In the genomic region with DNA sequence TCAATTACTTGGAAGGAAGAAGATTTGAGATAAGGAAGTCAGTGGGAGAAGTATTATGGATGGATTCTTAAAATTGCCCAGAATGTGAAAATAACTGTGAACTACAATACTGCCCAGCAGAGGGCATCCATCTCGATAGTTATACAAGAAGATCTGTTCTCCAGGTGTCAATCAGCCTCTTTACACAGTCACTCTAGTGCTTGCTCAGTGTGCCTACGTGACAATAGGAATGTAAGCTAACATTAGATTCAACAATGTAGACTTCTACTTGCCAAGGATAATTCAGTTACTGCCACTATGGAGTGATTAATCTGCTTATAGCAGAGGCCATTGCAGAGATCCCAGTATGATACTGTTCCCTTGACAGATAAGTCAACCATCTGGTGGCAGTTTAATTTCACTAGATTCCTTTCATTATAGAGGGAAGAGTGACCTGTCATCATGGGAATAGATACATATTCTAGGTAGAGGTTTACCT, we compare ENCODE assay signal across 8 cellular contexts. TPM values are rescaled to one million over a fixed set of nuclear protein-coding genes. Genes with fewer than 3 reads are reported as not detected.
DNase-seq lines count a peak whose midpoint lies in the region; ATAC-seq and TF ChIP-seq lines count a peak whose summit lies in the region.

No MANE protein-coding gene starts in this region.

- H3K4me3 ChIP-seq in DND-41 (ENCODE audit: low read depth in 1 of 2, low read length in 2 of 2) = no peak overlapping the region
- no peak overlapping the region for H3K4me3 ChIP-seq in SK-N-MC
- no peak overlapping the region for H3K4me3 ChIP-seq in mucosa of descending colon

- no peaks in the 10 kb centered on the region for H3K79me2 ChIP-seq in DND-41 (ENCODE audit: insufficient read depth, low read length)

- intact Hi-C loops in mucosa of descending colon (cut with DNase I, micrococcal nuclease) (no loop called here), posterior vena cava (cut with DNase I) (no loop called here)

- H3K27me3 ChIP-seq in DND-41 (ENCODE audit: insufficient read depth, low read length, poor library complexity) = no peaks in the 10 kb centered on the region

- DNase-seq in DND-41 (peak; percentile 50), NCI-H128 (lab: John Stamatoyannopoulos, UW; ENCODE audit: unreplicated experiment) (peak; percentile 77), SK-N-MC (ENCODE audit: low read depth, low spot score) (peak; percentile 44), dermis blood vessel endothelial cell (peak; percentile 80), mucosa of descending colon (peak in 1 of 3 donors; percentile 81), posterior vena cava (ENCODE audit: low spot score) (no peak)

- H4K20me1 ChIP-seq in DND-41 (ENCODE audit: insufficient read depth, low read length) = no peaks in the 10 kb centered on the region

- H3K36me3 ChIP-seq in DND-41 (ENCODE audit: insufficient read depth, low read length) (no peaks in the 10 kb centered on the region), SK-N-MC (ENCODE audit: insufficient read depth, low read length) (no peaks in the 10 kb centered on the region), mucosa of descending colon (ENCODE audit: low read depth) (no peaks in the 10 kb centered on the region)

- peak; percentile 92 for ATAC-seq in DND-41 (ENCODE audit: insufficient read depth, low read depth)
- peak; percentile 61 for ATAC-seq in GM21447 (IDR thresholded peaks at IDR 0.05; ENCODE audit: unreplicated experiment)
- ATAC-seq in mucosa of descending colon = peak; percentile 84
- ATAC-seq in GM21723 (IDR thresholded peaks at IDR 0.05; ENCODE audit: unreplicated experiment) = no peak

- H3K4me2 ChIP-seq in DND-41 (ENCODE audit: insufficient read depth, low read length) = no peak overlapping the region

- no peak overlapping the region for H3K9ac ChIP-seq in DND-41 (ENCODE audit: low read depth, low read length)
- H3K9ac ChIP-seq in SK-N-MC (ENCODE audit: insufficient read length) = no peak overlapping the region

- no peak overlapping the region for H3K27ac ChIP-seq in DND-41 (ENCODE audit: low read length)
- H3K27ac ChIP-seq in SK-N-MC = no peak overlapping the region

- no peak overlapping the region for H2AFZ ChIP-seq in DND-41 (ENCODE audit: low read depth, low read length)

- H3K4me1 ChIP-seq in DND-41 (ENCODE audit: insufficient read depth, low read length) = peaks cover 7% of the 10 kb centered on the region
- peaks cover 5% of the 10 kb centered on the region for H3K4me1 ChIP-seq in mucosa of descending colon (ENCODE audit: low read depth)

- no peaks in the 10 kb centered on the region for H3K9me3 ChIP-seq in DND-41 (ENCODE audit: insufficient read depth, low read length, severe bottlenecking)
- H3K9me3 ChIP-seq in SK-N-MC (ENCODE audit: low read depth, low read length) = no peaks in the 10 kb centered on the region
- no peaks in the 10 kb centered on the region for H3K9me3 ChIP-seq in mucosa of descending colon

- TF ChIP-seq CTCF in DND-41 (IDR thresholded peaks at IDR 0.05; ENCODE audit: borderline replicate concordance, extremely low read depth, low read length, poor library complexity, severe bottlenecking) = peak; percentile 75
- TF ChIP-seq CTCF in mucosa of descending colon (IDR thresholded peaks at IDR 0.05) = no peak

RNA-seq across cellular contexts. Expression of a gene that starts 10.6 kb away (rescaled TPM):
- total RNA-seq in dermis blood vessel endothelial cell = 51.8 and 100 TPM in 2 replicates
- total RNA-seq in mucosa of descending colon = 10 to 100 TPM; 42.2 to 65.8 (median 45.3) TPM
- 10 to 100 TPM; 44.9 to 48.4 TPM for total RNA-seq in posterior vena cava

RNA-seq across cellular contexts. Expression of a gene that starts 17.0 kb away (rescaled TPM):
- total RNA-seq in dermis blood vessel endothelial cell (1.9 and 2.6 TPM in 2 replicates), mucosa of descending colon (10 to 100 TPM; 12.0 to 15.1 (median 13.1) TPM), posterior vena cava (10 to 100 TPM; 13.3 to 16.0 TPM)
